In genomic region chr7:82053453-82054032, GRCh38 we compare ENCODE assay signal across 22 cellular contexts.
"Had no signal": no experiment of that assay in that cellular context is flagged by ENCODE, and none has a peak within 500 bp of the region (broad histone marks: within the 10 kb centered on the region; RNA-seq: fewer than 3 reads in every experiment).

No MANE protein-coding gene starts in this region.

- H3K36me3 ChIP-seq: brain microvascular endothelial cell, cardiac muscle cell had no signal

- H3K4me2 ChIP-seq: PC-9 had no signal

- H3K9me3 Mint-ChIP-seq: activated CD4-positive, alpha-beta T cell treated with anti-CD3 and anti-CD28 coated beads, Interleukin-2, amount 10 ng/mL, durations not matched to agents 7 days and 5 days; activated naive CD8-positive, alpha-beta T cell treated with anti-CD3 and anti-CD28 coated beads for 36 hours; activated T-helper 17 cell treated with anti-CD3 and anti-CD28 coated beads, Interleukin-2, amount 50 U/mL, for 72 hours had no signal

- H3K27me3 ChIP-seq: brain microvascular endothelial cell, cardiac muscle cell had no signal

- DNase-seq: activated CD4-positive, alpha-beta memory T cell treated with anti-CD3 and anti-CD28 coated beads for 36 hours; activated CD4-positive, alpha-beta T cell treated with anti-CD3 and anti-CD28 coated beads, Interleukin-2, amount 10 ng/mL, durations not matched to agents 7 days and 5 days; activated CD4-positive, CD25-positive, alpha-beta regulatory T cell; activated CD8-positive, alpha-beta memory T cell treated with anti-CD3 and anti-CD28 coated beads for 24 hours; activated gamma-delta T cell treated with Interleukin-2 at 50 U/mL for 16 hours; activated naive CD4-positive, alpha-beta T cell treated with anti-CD3 and anti-CD28 coated beads, Interleukin-2, amount 10 ng/mL, durations not matched to agents 7 days and 5 days; activated naive CD8-positive, alpha-beta T cell treated with anti-CD3 and anti-CD28 coated beads for 36 hours; activated T-cell treated with anti-CD3 and anti-CD28 coated beads, Interleukin-2, amount 50 U/mL, for 4 hours; brain microvascular endothelial cell; MM.1S; NCI-H1092; NCI-H1417; NCI-H1694; NCI-H2029; NCI-H2107; NCI-H510A treated with DMSO at 0.1 percent for 48 hours; PC-9; SHP77 treated with DMSO at 0.1 percent for 48 hours; T-helper 17 cell; T-helper 9 cell had no signal

- H3K27me3 Mint-ChIP-seq: activated CD4-positive, alpha-beta memory T cell treated with anti-CD3 and anti-CD28 coated beads for 36 hours; activated CD4-positive, alpha-beta T cell treated with anti-CD3 and anti-CD28 coated beads, Interleukin-2, amount 10 ng/mL, durations not matched to agents 7 days and 5 days; activated naive CD4-positive, alpha-beta T cell treated with anti-CD3 and anti-CD28 coated beads, Interleukin-2, amount 10 ng/mL, durations not matched to agents 7 days and 5 days; activated naive CD8-positive, alpha-beta T cell treated with anti-CD3 and anti-CD28 coated beads for 36 hours; activated T-helper 17 cell treated with anti-CD3 and anti-CD28 coated beads, Interleukin-2, amount 50 U/mL, for 72 hours; T-helper 17 cell had no signal

- H3K4me3 ChIP-seq: cardiac muscle cell, PC-9 had no signal

- H2AFZ ChIP-seq: PC-9 had no signal

- H3K4me1 Mint-ChIP-seq: activated CD4-positive, alpha-beta T cell treated with anti-CD3 and anti-CD28 coated beads, Interleukin-2, amount 10 ng/mL, durations not matched to agents 7 days and 5 days; activated naive CD4-positive, alpha-beta T cell treated with anti-CD3 and anti-CD28 coated beads, Interleukin-2, amount 10 ng/mL, durations not matched to agents 7 days and 5 days; activated naive CD8-positive, alpha-beta T cell treated with anti-CD3 and anti-CD28 coated beads for 36 hours; activated T-helper 17 cell treated with anti-CD3 and anti-CD28 coated beads, Interleukin-2, amount 50 U/mL, for 72 hours; T-helper 17 cell had no signal

- H3K36me3 Mint-ChIP-seq: activated CD4-positive, alpha-beta memory T cell treated with anti-CD3 and anti-CD28 coated beads for 36 hours; activated naive CD4-positive, alpha-beta T cell treated with anti-CD3 and anti-CD28 coated beads, Interleukin-2, amount 10 ng/mL, durations not matched to agents 7 days and 5 days; activated naive CD8-positive, alpha-beta T cell treated with anti-CD3 and anti-CD28 coated beads for 36 hours had no signal

- H3K27ac ChIP-seq: brain microvascular endothelial cell, cardiac muscle cell, PC-9 had no signal

- H3K4me3 Mint-ChIP-seq: activated CD4-positive, alpha-beta memory T cell treated with anti-CD3 and anti-CD28 coated beads for 36 hours; activated CD4-positive, alpha-beta T cell treated with anti-CD3 and anti-CD28 coated beads, Interleukin-2, amount 10 ng/mL, durations not matched to agents 7 days and 5 days; activated naive CD4-positive, alpha-beta T cell treated with anti-CD3 and anti-CD28 coated beads, Interleukin-2, amount 10 ng/mL, durations not matched to agents 7 days and 5 days; activated naive CD8-positive, alpha-beta T cell treated with anti-CD3 and anti-CD28 coated beads for 36 hours; activated T-cell treated with anti-CD3 and anti-CD28 coated beads, Interleukin-2, amount 50 U/mL, for 4 hours; activated T-helper 17 cell treated with anti-CD3 and anti-CD28 coated beads, Interleukin-2, amount 50 U/mL, for 72 hours; T-helper 17 cell had no signal

- H3K27ac Mint-ChIP-seq: activated CD4-positive, alpha-beta memory T cell treated with anti-CD3 and anti-CD28 coated beads for 36 hours; activated CD4-positive, alpha-beta T cell treated with anti-CD3 and anti-CD28 coated beads, Interleukin-2, amount 10 ng/mL, durations not matched to agents 7 days and 5 days; activated naive CD4-positive, alpha-beta T cell treated with anti-CD3 and anti-CD28 coated beads, Interleukin-2, amount 10 ng/mL, durations not matched to agents 7 days and 5 days; activated naive CD8-positive, alpha-beta T cell treated with anti-CD3 and anti-CD28 coated beads for 36 hours; activated T-helper 17 cell treated with anti-CD3 and anti-CD28 coated beads, Interleukin-2, amount 50 U/mL, for 72 hours; T-helper 17 cell had no signal
